10 cellular contexts compared by ENCODE assay signal in genomic region chr7:122802211-122802833, GRCh38.
DNase-seq lines count a peak whose midpoint lies in the region; ATAC-seq and TF ChIP-seq lines count a peak whose summit lies in the region.
"Had no signal": no experiment of that assay in that cellular context is flagged by ENCODE, and none has a peak within 500 bp of the region (broad histone marks: within the 10 kb centered on the region; RNA-seq: fewer than 3 reads in every experiment).

No MANE protein-coding gene starts in this region.

- H3K4me3 ChIP-seq in fibroblast of pulmonary artery (replicated peaks; ENCODE audit: low read depth, low read length) (no peak overlapping the region), prostate gland (no peak overlapping the region), BE2C (ENCODE audit: low read depth, low read length) (no peak overlapping the region)

- H3K9me3 ChIP-seq in prostate gland: no peaks in the 10 kb centered on the region
- H3K9me3 ChIP-seq in BE2C: no peaks in the 10 kb centered on the region

- WGBS in prostate gland: 59% methylated on average over 6 of the region's 6 CpGs

- H3K4me1 Mint-ChIP-seq in activated CD4-positive, alpha-beta T cell treated with anti-CD3 and anti-CD28 coated beads for 36 hours: no peaks in the 10 kb centered on the region

- intact Hi-C loops in prostate gland (cut with DNase I): no loop called here
- intact Hi-C loops in activated CD4-positive, alpha-beta T cell treated with anti-CD3 and anti-CD28 coated beads for 36 hours (cut with DNase I, micrococcal nuclease): loop anchor here in 1 of 2 experiments (5.0 kb wide), 1 partner anchor 350 kb away; no protein-coding TSS in a partner anchor

- no peak overlapping the region for H3K4me3 Mint-ChIP-seq in activated CD4-positive, alpha-beta T cell treated with anti-CD3 and anti-CD28 coated beads for 36 hours
- H3K4me3 Mint-ChIP-seq: natural killer cell treated with Interleukin-12 subunit alpha and Interleukin-12 subunit beta and Interleukin-15 and Interleukin-18, amount 100 ng/mL, for 72 hours had no signal

- H3K27me3 Mint-ChIP-seq in activated CD4-positive, alpha-beta T cell treated with anti-CD3 and anti-CD28 coated beads for 36 hours: no peaks in the 10 kb centered on the region
- H3K27me3 Mint-ChIP-seq: natural killer cell treated with Interleukin-12 subunit alpha and Interleukin-12 subunit beta and Interleukin-15 and Interleukin-18, amount 100 ng/mL, for 72 hours had no signal

- TF ChIP-seq CTCF in fibroblast of pulmonary artery (IDR thresholded peaks at IDR 0.05; ENCODE audit: low read length, missing control alignments) (no peak), prostate gland (IDR thresholded peaks at IDR 0.05) (no peak), BE2C (IDR thresholded peaks at IDR 0.05; ENCODE audit: low read depth, low read length) (no peak)

- H3K9me3 Mint-ChIP-seq in activated CD4-positive, alpha-beta T cell treated with anti-CD3 and anti-CD28 coated beads for 36 hours (ENCODE audit: low read depth): no peaks in the 10 kb centered on the region

- peak; percentile 59 for ATAC-seq in GM19328 (IDR thresholded peaks at IDR 0.05; ENCODE audit: unreplicated experiment)
- ATAC-seq in activated CD4-positive, alpha-beta T cell treated with anti-CD3 and anti-CD28 coated beads for 36 hours: no peak
- ATAC-seq: natural killer cell treated with Interleukin-12 subunit alpha and Interleukin-12 subunit beta and Interleukin-15 and Interleukin-18, amount 100 ng/mL, for 72 hours had no signal

- POLR2A ChIA-PET in activated CD4-positive, alpha-beta T cell treated with anti-CD3 and anti-CD28 coated beads for 36 hours (lab: Charles Lee): no interaction called here

- H3K36me3 ChIP-seq in prostate gland: no peaks in the 10 kb centered on the region
- no peaks in the 10 kb centered on the region for H3K36me3 ChIP-seq in BE2C

- H3K27ac Mint-ChIP-seq in activated CD4-positive, alpha-beta T cell treated with anti-CD3 and anti-CD28 coated beads for 36 hours: no peak overlapping the region
- H3K27ac Mint-ChIP-seq: natural killer cell treated with Interleukin-12 subunit alpha and Interleukin-12 subunit beta and Interleukin-15 and Interleukin-18, amount 100 ng/mL, for 72 hours had no signal

- DNase-seq in NCI-H345 treated with DMSO at 0.1 percent for 48 hours (lab: John Stamatoyannopoulos, UW; ENCODE audit: unreplicated experiment): peak; percentile 41
- DNase-seq in fibroblast of pulmonary artery (ENCODE audit: low read depth): peak; percentile 49
- DNase-seq in prostate gland (ENCODE audit: low spot score): peak; percentile 11
- no peak for DNase-seq in activated CD4-positive, alpha-beta T cell treated with anti-CD3 and anti-CD28 coated beads for 36 hours
- no peak for DNase-seq in BE2C
- DNase-seq in erythroblast (lab: John Stamatoyannopoulos, UW): no peak
- DNase-seq in kidney glomerular epithelial cell (lab: John Stamatoyannopoulos, UW): no peak
- DNase-seq: activated CD4-positive, alpha-beta T cell treated with anti-CD3 and anti-CD28 coated beads, Interleukin-2, amount 50 U/mL, for 1 hour had no signal

- H3K27ac ChIP-seq in prostate gland: peak overlapping the region in 1 of 2 donors; percentile 47

- no peaks in the 10 kb centered on the region for H3K36me3 Mint-ChIP-seq in activated CD4-positive, alpha-beta T cell treated with anti-CD3 and anti-CD28 coated beads for 36 hours (ENCODE audit: low read depth)
- H3K36me3 Mint-ChIP-seq: natural killer cell treated with Interleukin-12 subunit alpha and Interleukin-12 subunit beta and Interleukin-15 and Interleukin-18, amount 100 ng/mL, for 72 hours had no signal

- CTCF ChIA-PET in activated CD4-positive, alpha-beta T cell treated with anti-CD3 and anti-CD28 coated beads for 36 hours (lab: Charles Lee): interaction anchor here (0.6 kb wide), 1 partner anchor 292 kb away, joined by 3 read pairs; no protein-coding TSS in a partner anchor

- H3K4me1 ChIP-seq in prostate gland (replicated peaks): peaks cover 3% of the 10 kb centered on the region
- no peaks in the 10 kb centered on the region for H3K4me1 ChIP-seq in BE2C

- no peaks in the 10 kb centered on the region for H3K27me3 ChIP-seq in prostate gland (replicated peaks; ENCODE audit: insufficient read depth)
- H3K27me3 ChIP-seq in BE2C: no peaks in the 10 kb centered on the region

- TF ChIP-seq POLR2A in prostate gland (IDR thresholded peaks at IDR 0.05) (no peak), erythroblast (IDR thresholded peaks at IDR 0.05; ENCODE audit: low read length) (no peak)

Comparison
In these comparisons a context has a peak if more than half of its experiments do, and no peak if none do; other contexts are left out.
1. DNase-seq: peak in NCI-H345 treated with DMSO at 0.1 percent for 48 hours (single experiment), fibroblast of pulmonary artery (single experiment) and prostate gland (single experiment); none in activated CD4-positive, alpha-beta T cell treated with anti-CD3 and anti-CD28 coated beads for 36 hours (single experiment), BE2C (single experiment), erythroblast (0 of 2) and kidney glomerular epithelial cell (single experiment).